In the genomic region with DNA sequence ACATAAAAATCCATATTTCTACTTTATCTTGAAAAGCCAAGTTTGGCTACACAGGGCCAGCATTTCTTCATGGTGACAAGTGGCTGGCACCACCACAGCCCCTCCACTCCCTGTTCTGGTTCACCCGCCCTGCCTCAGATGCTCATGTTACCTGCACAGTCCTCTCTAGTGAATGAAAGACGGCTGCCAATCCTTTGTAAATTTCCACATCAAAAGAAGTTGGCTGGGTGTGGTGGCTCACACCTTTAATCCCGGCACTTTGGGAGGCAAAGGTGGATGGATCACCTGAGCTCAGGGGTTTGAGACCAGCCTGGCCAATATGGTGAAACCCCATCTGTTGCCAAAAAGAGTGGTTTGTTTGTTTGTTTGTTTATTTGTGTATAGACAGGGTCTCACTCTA, we compare ENCODE assay signal across 32 cellular contexts.
"Had no signal": no experiment of that assay in that cellular context is flagged by ENCODE, and none has a peak within 500 bp of the region (broad histone marks: within the 10 kb centered on the region; RNA-seq: fewer than 3 reads in every experiment).

No MANE protein-coding gene starts in this region.

- H3K9me3 Mint-ChIP-seq: T-cell had no signal

- ATAC-seq: Panc1, Right ventricle myocardium inferior, SK-N-SH treated with all-trans-retinoic acid at 6 μM for 48 hours, T-cell had no signal

- H3K4me1 ChIP-seq: SJCRH30 had no signal

- H3K27ac Mint-ChIP-seq: T-cell had no signal

- H3K27me3 ChIP-seq: SJCRH30 had no signal

- H3K36me3 Mint-ChIP-seq: T-cell had no signal

- H3K27ac ChIP-seq: PC-9, RWPE1, SJCRH30, SK-N-MC had no signal

- DNase-seq: Kasumi-1, KG1, MM.1S, MV-4-11, NCI-H1092, NCI-H1105, NCI-H1417 treated with DMSO at 0.1 percent for 48 hours, NCI-H1436 treated with DMSO at 0.1 percent for 48 hours, NCI-H1694 treated with DMSO at 0.1 percent for 48 hours, NCI-H187 treated with DMSO at 0.1 percent for 48 hours, NCI-H2029, NCI-H2081, NCI-H2171, NCI-H226, NCI-H446 treated with DMSO at 0.1 percent for 48 hours, NCI-H510A, NCI-H524, NCI-H526, NCI-H69, NCI-H748 treated with DMSO at 0.1 percent for 48 hours, NCI-H82, PC-9, SHP77, SIG-M5, SJCRH30, SW 1271, T-cell had no signal

- H3K36me3 ChIP-seq: SJCRH30 had no signal

- H3K9me3 ChIP-seq: SJCRH30 had no signal

- H3K4me3 Mint-ChIP-seq: T-cell had no signal

- H3K27me3 Mint-ChIP-seq: T-cell had no signal

- H3K4me2 ChIP-seq: PC-9 had no signal

- H2AFZ ChIP-seq: PC-9 had no signal

- H3K4me3 ChIP-seq: PC-9, SJCRH30, SK-N-MC had no signal
